ENCODE assay signal across 8 cellular contexts in genomic region chr11:64224891-64225607, GRCh38. TPM values are rescaled to one million over a fixed set of nuclear protein-coding genes. Genes with fewer than 3 reads are reported as not detected.
DNase-seq lines count a peak whose midpoint lies in the region; ATAC-seq and TF ChIP-seq lines count a peak whose summit lies in the region.

No MANE protein-coding gene starts in this region.

- H3K4me1 ChIP-seq in cardiac muscle cell (ENCODE audit: low read depth) (peaks cover 20% of the 10 kb centered on the region), uterus (peaks cover 0 to 25% of the 10 kb centered on the region in 2 donors)

- peak overlapping the region; percentile 89 for H3K27ac Mint-ChIP-seq in memory B cell

- TF ChIP-seq CTCF in cardiac muscle cell (IDR thresholded peaks at IDR 0.05; ENCODE audit: low read depth, low read length) (no peak), astrocyte of the spinal cord (IDR thresholded peaks at IDR 0.05; ENCODE audit: low read depth, low read length) (no peak), uterus (IDR thresholded peaks at IDR 0.05) (no peak)

- intact Hi-C loops in left ventricle myocardium superior (cut with micrococcal nuclease) = no loop called here
- intact Hi-C loops in uterus (cut with DNase I; ENCODE audit: low total_unique reads) = no loop called here

- H3K36me3 Mint-ChIP-seq in memory B cell = peaks cover 2% of the 10 kb centered on the region

- H3K36me3 ChIP-seq in cardiac muscle cell = peaks cover 4% of the 10 kb centered on the region
- no peaks in the 10 kb centered on the region for H3K36me3 ChIP-seq in uterus

- no peak for DNase-seq in cardiac muscle cell (ENCODE audit: low read depth in 1 of 2, low spot score in 1 of 2)
- no peak for DNase-seq in left ventricle myocardium superior
- DNase-seq in astrocyte of the spinal cord (ENCODE audit: low read depth, low spot score) = no peak
- DNase-seq in memory B cell (ENCODE audit: low spot score in 2 of 2) = peak in 1 of 2 donors; percentile 16
- no peak for DNase-seq in uterus
- no peak for DNase-seq in stimulated activated CD4-positive, alpha-beta T cell treated with anti-CD3 and anti-CD28 coated beads, Interleukin-4, amount 100 ng/mL, for 1 hour
- DNase-seq in AML-193 (lab: John Stamatoyannopoulos, UW) = no peak

- TF ChIP-seq POLR2A in uterus (IDR thresholded peaks at IDR 0.05) = no peak

- H3K27me3 ChIP-seq in cardiac muscle cell (no peaks in the 10 kb centered on the region), uterus (no peaks in the 10 kb centered on the region)

- no peaks in the 10 kb centered on the region for H3K9me3 ChIP-seq in cardiac muscle cell (ENCODE audit: low read depth)
- H3K9me3 ChIP-seq in uterus = no peaks in the 10 kb centered on the region

- H3K27ac ChIP-seq in cardiac muscle cell (peak overlapping the region; percentile 65), uterus (peak overlapping the region; percentile 85 to 91)

- in situ Hi-C loops in astrocyte of the spinal cord (cut with HindIII; ENCODE audit: low sequenced_read_pairs) = no loop called here

- peak overlapping the region; percentile 94 for H3K4me3 Mint-ChIP-seq in memory B cell

- H3K9me3 Mint-ChIP-seq in memory B cell = no peaks in the 10 kb centered on the region

- no peak for ATAC-seq in left ventricle myocardium superior
- no peak for ATAC-seq in memory B cell (ENCODE audit: low read depth)
- no peak for ATAC-seq in GM21423 (IDR thresholded peaks at IDR 0.05; ENCODE audit: unreplicated experiment)

- H3K4me3 ChIP-seq in cardiac muscle cell = peak overlapping the region; percentile 68
- peak overlapping the region; percentile 80 for H3K4me3 ChIP-seq in astrocyte of the spinal cord (ENCODE audit: low read depth, low read length)
- peak overlapping the region; percentile 76 to 99 for H3K4me3 ChIP-seq in uterus

- no peaks in the 10 kb centered on the region for H3K27me3 Mint-ChIP-seq in memory B cell

- peaks cover 28% of the 10 kb centered on the region for H3K4me1 Mint-ChIP-seq in memory B cell

RNA-seq across cellular contexts. Expression of gene TRPT1, which starts 0.9 kb away (rescaled TPM):
- 117 and 131 TPM in 2 replicates for total RNA-seq in cardiac muscle cell
- polyA plus RNA-seq in cardiac muscle cell = 137 and 161 TPM in 2 replicates
- total RNA-seq in left ventricle myocardium superior = 84.9 TPM
- total RNA-seq in uterus = 10 to 100 TPM in 3 of 4 donors, 1 to 10 TPM in 1; 7.2 to 42.9 (median 18.7) TPM

RNA-seq across cellular contexts. Expression of gene NUDT22, which starts 1.0 kb away (rescaled TPM):
- total RNA-seq in cardiac muscle cell (76.0 and 98.8 TPM in 2 replicates), left ventricle myocardium superior (73.9 TPM), uterus (10 to 100 TPM; 10.8 to 44.9 (median 34.0) TPM)
- 88.3 and 90.6 TPM in 2 replicates for polyA plus RNA-seq in cardiac muscle cell

RNA-seq across cellular contexts. Expression of gene DNAJC4, which starts 5.3 kb away (rescaled TPM):
- total RNA-seq in cardiac muscle cell (75.5 and 79.9 TPM in 2 replicates), left ventricle myocardium superior (59.1 TPM), uterus (10 to 100 TPM in 2 of 4 donors, 1 to 10 TPM in 1, not detected in 1; 7.9 to 28.6 (median 16.6) TPM)
- polyA plus RNA-seq in cardiac muscle cell = 126 and 132 TPM in 2 replicates

RNA-seq across cellular contexts. Expression of gene VEGFB, which starts 9.3 kb away (rescaled TPM):
- total RNA-seq in cardiac muscle cell (162 and 206 TPM in 2 replicates), left ventricle myocardium superior (305 TPM), uterus (100 to 1,000 TPM in 1 of 4 donors, 10 to 100 TPM in 3; 20.0 to 120 (median 26.0) TPM)
- 178 and 199 TPM in 2 replicates for polyA plus RNA-seq in cardiac muscle cell

RNA-seq across cellular contexts. Expression of gene FKBP2, which starts 15.8 kb away (rescaled TPM):
- total RNA-seq in cardiac muscle cell = 102 and 177 TPM in 2 replicates
- polyA plus RNA-seq in cardiac muscle cell = 191 and 321 TPM in 2 replicates
- 50.0 TPM for total RNA-seq in left ventricle myocardium superior
- 10 to 100 TPM; 22.3 to 74.0 (median 37.7) TPM for total RNA-seq in uterus
